8 cellular contexts compared by ENCODE assay signal in genomic region chr10:94279835-94280709, GRCh38.
DNase-seq lines count a peak whose midpoint lies in the region; ATAC-seq and TF ChIP-seq lines count a peak whose summit lies in the region.

No MANE protein-coding gene starts in this region.

- H3K36me3 Mint-ChIP-seq in activated T-cell treated with anti-CD3 and anti-CD28 coated beads, Interleukin-2, amount 50 U/mL, for 24 hours (ENCODE audit: low read depth), result no peaks in the 10 kb centered on the region

- intact Hi-C loops in PC-3 (cut with micrococcal nuclease), result loop anchor here (5.0 kb wide), 2 partner anchors 42 to 162 kb away; no protein-coding TSS in a partner anchor

- H3K27me3 ChIP-seq in PC-3 (ENCODE audit: low read length), result no peaks in the 10 kb centered on the region
- H3K27me3 ChIP-seq in parathyroid adenoma (ENCODE audit: control insufficient read depth, insufficient read depth, low read length), result no peaks in the 10 kb centered on the region

- H3F3A ChIP-seq in PC-3 (ENCODE audit: low read length, unreplicated experiment), result no peaks in the 10 kb centered on the region

- CTCF ChIA-PET in AG04449 (lab: Yijun Ruan, JAX), result interaction anchor here (0.9 to 1.4 kb wide), 5 partner anchors 12 to 203 kb away, joined by 3 to 4 read pairs (median 3); no protein-coding TSS in a partner anchor
- CTCF ChIA-PET in PC-3 (lab: Charles Lee), result no interaction called here

- H3K4me1 ChIP-seq in PC-3 (ENCODE audit: insufficient read depth, low read length) (peaks cover 11% of the 10 kb centered on the region), parathyroid adenoma (no peaks in the 10 kb centered on the region)

- H3K27ac ChIP-seq in PC-3 (ENCODE audit: low read length) (no peak overlapping the region), parathyroid adenoma (no peak overlapping the region)

- TF ChIP-seq CTCF in AG04449 (IDR thresholded peaks at IDR 0.05; ENCODE audit: insufficient read depth, low read length, missing control alignments), result peak; percentile 81
- peak; percentile 85 for TF ChIP-seq CTCF in PC-3 (conservative IDR thresholded peaks at IDR 0.05; ENCODE audit: low read depth, low read length)
- peak; percentile 95 for TF ChIP-seq CTCF in fibroblast of villous mesenchyme (IDR thresholded peaks at IDR 0.05; ENCODE audit: insufficient read depth, low read depth, low read length)
- TF ChIP-seq CTCF in parathyroid adenoma (IDR thresholded peaks at IDR 0.05), result peak; percentile 84

- H4K20me1 ChIP-seq in PC-3 (ENCODE audit: low read length), result no peaks in the 10 kb centered on the region

- peaks cover 25% of the 10 kb centered on the region for H3K27me3 Mint-ChIP-seq in activated T-cell treated with anti-CD3 and anti-CD28 coated beads, Interleukin-2, amount 50 U/mL, for 24 hours

- BruUV-seq in PC-3 (replicated peaks; lab: Mats Ljungman, UMichigan), result no TSS peak

- no peaks in the 10 kb centered on the region for H3K9me3 ChIP-seq in PC-3 (ENCODE audit: low read length)
- H3K9me3 ChIP-seq in parathyroid adenoma (ENCODE audit: control insufficient read depth, low read length), result no peaks in the 10 kb centered on the region

- peaks cover 4% of the 10 kb centered on the region for H3K4me1 Mint-ChIP-seq in activated T-cell treated with anti-CD3 and anti-CD28 coated beads, Interleukin-2, amount 50 U/mL, for 24 hours (ENCODE audit: low read depth)

- H3K36me3 ChIP-seq in PC-3 (ENCODE audit: low read depth, low read length), result no peaks in the 10 kb centered on the region; the same call in 1 of the 2 replicates
- H3K36me3 ChIP-seq in parathyroid adenoma (ENCODE audit: control insufficient read depth, insufficient read depth, low read length), result no peaks in the 10 kb centered on the region

- ATAC-seq in GM18502 (IDR thresholded peaks at IDR 0.05; ENCODE audit: poor library complexity, unreplicated experiment) (peak; percentile 75), HG03159 (IDR thresholded peaks at IDR 0.05; ENCODE audit: unreplicated experiment) (peak; percentile 87), PC-3 (peak; percentile 60)

- H3K4me3 ChIP-seq in AG04449 (ENCODE audit: low read depth, low read length), result no peak overlapping the region
- no peak overlapping the region for H3K4me3 ChIP-seq in PC-3 (ENCODE audit: low read length)
- H3K4me3 ChIP-seq in fibroblast of villous mesenchyme (ENCODE audit: low read depth, low read length), result no peak overlapping the region
- H3K4me3 ChIP-seq in parathyroid adenoma (ENCODE audit: low read depth, low read length), result no peak overlapping the region

- POLR2A ChIA-PET in AG04449 (lab: Yijun Ruan, JAX), result no interaction called here
- POLR2A ChIA-PET in PC-3 (lab: Charles Lee; ENCODE audit: unreplicated experiment), result no interaction called here

- DNase-seq in AG04449 (ENCODE audit: low read depth, low spot score), result no peak
- DNase-seq in PC-3, result peak; percentile 50
- DNase-seq in activated T-cell treated with anti-CD3 and anti-CD28 coated beads, Interleukin-2, amount 50 U/mL, for 24 hours, result peak; percentile 72
- DNase-seq in fibroblast of villous mesenchyme (ENCODE audit: low read depth), result peak; percentile 61
- DNase-seq in ureter (ENCODE audit: low spot score), result peak; percentile 53

- H3K9ac ChIP-seq in PC-3 (ENCODE audit: low read length), result no peak overlapping the region
- H3K9ac ChIP-seq in parathyroid adenoma, result no peak overlapping the region

- H3K79me2 ChIP-seq in PC-3 (ENCODE audit: low read length), result no peaks in the 10 kb centered on the region
- no peaks in the 10 kb centered on the region for H3K79me2 ChIP-seq in parathyroid adenoma

- H2AFZ ChIP-seq in PC-3 (ENCODE audit: low read length), result no peak overlapping the region
- peak overlapping the region; percentile 25 for H2AFZ ChIP-seq in parathyroid adenoma

- H3K4me3 Mint-ChIP-seq in activated T-cell treated with anti-CD3 and anti-CD28 coated beads, Interleukin-2, amount 50 U/mL, for 24 hours, result no peak overlapping the region

- no peak overlapping the region for H3K27ac Mint-ChIP-seq in activated T-cell treated with anti-CD3 and anti-CD28 coated beads, Interleukin-2, amount 50 U/mL, for 24 hours

- H3K4me2 ChIP-seq in PC-3 (ENCODE audit: low read length) (no peak overlapping the region), parathyroid adenoma (ENCODE audit: low read length) (peak overlapping the region; percentile 9)

- H3K9me2 ChIP-seq in PC-3 (replicated peaks; ENCODE audit: low read length), result no peaks in the 10 kb centered on the region

- no peaks in the 10 kb centered on the region for H3K9me3 Mint-ChIP-seq in activated T-cell treated with anti-CD3 and anti-CD28 coated beads, Interleukin-2, amount 50 U/mL, for 24 hours
